In the genomic region with DNA sequence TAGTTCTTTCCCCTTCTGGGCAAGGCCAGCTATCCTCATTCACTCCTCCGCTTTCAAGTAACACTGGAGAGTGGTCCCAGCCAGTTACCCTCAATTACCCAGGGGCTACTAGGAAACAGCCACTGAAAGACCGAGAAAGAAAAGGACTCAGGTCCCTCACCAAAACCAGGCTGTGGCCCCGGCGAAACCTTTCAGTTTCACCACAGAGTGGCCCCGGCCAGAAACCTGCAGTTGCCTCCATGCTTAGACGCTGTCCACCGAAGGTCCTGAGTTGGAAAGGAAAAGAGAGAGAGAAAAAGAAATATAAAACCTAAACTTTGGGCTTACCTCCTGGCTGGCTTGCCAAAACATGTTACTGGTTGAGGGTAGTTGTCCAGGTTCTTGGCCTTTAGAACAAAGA, we compare ENCODE assay signal across 29 cellular contexts. TPM values are rescaled to one million over a fixed set of nuclear protein-coding genes. Genes with fewer than 3 reads are reported as not detected.
"Had no signal": no experiment of that assay in that cellular context is flagged by ENCODE, and none has a peak within 500 bp of the region (broad histone marks: within the 10 kb centered on the region; RNA-seq: fewer than 3 reads in every experiment).

No MANE protein-coding gene starts in this region.

- H3K27me3 ChIP-seq: esophagus squamous epithelium, tibial artery had no signal

- H3K79me2 ChIP-seq: parathyroid adenoma had no signal

- DNase-seq: dermis blood vessel endothelial cell; effector memory CD4-positive, alpha-beta T cell; esophagus squamous epithelium; hypothalamus; immature natural killer cell; kidney; mesenchymal stem cell; mucosa of descending colon; naive B cell; stimulated activated CD4-positive, alpha-beta T cell treated with anti-CD3 and anti-CD28 coated beads, Interleukin-12 subunit alpha, Interleukin-12 subunit beta, amount 100 ng/mL, for 4 hours; stimulated activated CD4-positive, alpha-beta T cell treated with anti-CD3 and anti-CD28 coated beads, Interleukin-1b, Interleukin-23, amount 100 ng/mL, for 48 hours; stimulated activated CD4-positive, alpha-beta T cell treated with anti-CD3 and anti-CD28 coated beads, Interleukin-4, amount 100 ng/mL, for 1 hour; stimulated activated CD8-positive, alpha-beta memory T cell treated with anti-CD3 and anti-CD28 coated beads, Interleukin-4, amount 100 ng/mL, for 48 hours; stimulated activated naive CD4-positive, alpha-beta T cell; stimulated activated naive CD8-positive, alpha-beta T cell treated with anti-CD3 and anti-CD28 coated beads, Interleukin-15, amount 100 ng/mL, for 72 hours; tibial artery had no signal

- H3K9ac ChIP-seq: parathyroid adenoma had no signal

- H3K4me1 ChIP-seq: parathyroid adenoma, tibial artery had no signal

- H3K27ac Mint-ChIP-seq: mesothelial cell of epicardium; natural killer cell treated with Interleukin-12 subunit alpha and Interleukin-12 subunit beta and Interleukin-15 and Interleukin-18, amount 100 ng/mL, for 72 hours; progenitor cell of endocrine pancreas; stimulated activated naive CD8-positive, alpha-beta T cell treated with anti-CD3 and anti-CD28 coated beads, Interleukin-15, amount 100 ng/mL, for 72 hours; type B pancreatic cell had no signal

- H3K4me1 Mint-ChIP-seq: mesothelial cell of epicardium; neural crest cell; stimulated activated naive CD8-positive, alpha-beta T cell treated with anti-CD3 and anti-CD28 coated beads, Interleukin-15, amount 100 ng/mL, for 72 hours had no signal

- H3K4me3 Mint-ChIP-seq: immature natural killer cell; mesothelial cell of epicardium; naive B cell; natural killer cell treated with Interleukin-12 subunit alpha and Interleukin-12 subunit beta and Interleukin-15 and Interleukin-18, amount 100 ng/mL, for 72 hours; neural crest cell; stimulated activated naive CD8-positive, alpha-beta T cell treated with anti-CD3 and anti-CD28 coated beads, Interleukin-15, amount 100 ng/mL, for 72 hours; type B pancreatic cell had no signal

- H3K27ac ChIP-seq: coronary artery, esophagus squamous epithelium, parathyroid adenoma, tibial artery had no signal

- H3K36me3 ChIP-seq: esophagus squamous epithelium, tibial artery had no signal

- H3K9me3 Mint-ChIP-seq: immature natural killer cell; mesothelial cell of epicardium; natural killer cell treated with Interleukin-12 subunit alpha and Interleukin-12 subunit beta and Interleukin-15 and Interleukin-18, amount 100 ng/mL, for 72 hours; neural crest cell; stimulated activated naive CD8-positive, alpha-beta T cell treated with anti-CD3 and anti-CD28 coated beads, Interleukin-15, amount 100 ng/mL, for 72 hours; type B pancreatic cell had no signal

- H3K9me3 ChIP-seq: esophagus squamous epithelium, mucosa of descending colon, tibial artery had no signal

- H3K36me3 Mint-ChIP-seq: immature natural killer cell; mesothelial cell of epicardium; naive B cell; natural killer cell treated with Interleukin-12 subunit alpha and Interleukin-12 subunit beta and Interleukin-15 and Interleukin-18, amount 100 ng/mL, for 72 hours; type B pancreatic cell had no signal

- H2AFZ ChIP-seq: parathyroid adenoma had no signal

- H3K4me2 ChIP-seq: smooth muscle cell had no signal

- ATAC-seq: left lobe of liver; mucosa of descending colon; natural killer cell treated with Interleukin-12 subunit alpha and Interleukin-12 subunit beta and Interleukin-15 and Interleukin-18, amount 100 ng/mL, for 72 hours; sciatic nerve; stimulated activated naive CD8-positive, alpha-beta T cell treated with anti-CD3 and anti-CD28 coated beads, Interleukin-15, amount 100 ng/mL, for 72 hours had no signal

- H3K27me3 Mint-ChIP-seq: naive B cell; natural killer cell treated with Interleukin-12 subunit alpha and Interleukin-12 subunit beta and Interleukin-15 and Interleukin-18, amount 100 ng/mL, for 72 hours; stimulated activated naive CD8-positive, alpha-beta T cell treated with anti-CD3 and anti-CD28 coated beads, Interleukin-15, amount 100 ng/mL, for 72 hours had no signal

- H3K4me3 ChIP-seq: coronary artery, esophagus squamous epithelium, lung, mucosa of descending colon, smooth muscle cell, tibial artery had no signal

RNA-seq across cellular contexts. Expression of gene AREG, which starts 5.0 kb away (rescaled TPM):
- total RNA-seq: frontal cortex, liver, neural crest cell had no signal
